ENCODE assay signal across 9 cellular contexts in the genomic region with DNA sequence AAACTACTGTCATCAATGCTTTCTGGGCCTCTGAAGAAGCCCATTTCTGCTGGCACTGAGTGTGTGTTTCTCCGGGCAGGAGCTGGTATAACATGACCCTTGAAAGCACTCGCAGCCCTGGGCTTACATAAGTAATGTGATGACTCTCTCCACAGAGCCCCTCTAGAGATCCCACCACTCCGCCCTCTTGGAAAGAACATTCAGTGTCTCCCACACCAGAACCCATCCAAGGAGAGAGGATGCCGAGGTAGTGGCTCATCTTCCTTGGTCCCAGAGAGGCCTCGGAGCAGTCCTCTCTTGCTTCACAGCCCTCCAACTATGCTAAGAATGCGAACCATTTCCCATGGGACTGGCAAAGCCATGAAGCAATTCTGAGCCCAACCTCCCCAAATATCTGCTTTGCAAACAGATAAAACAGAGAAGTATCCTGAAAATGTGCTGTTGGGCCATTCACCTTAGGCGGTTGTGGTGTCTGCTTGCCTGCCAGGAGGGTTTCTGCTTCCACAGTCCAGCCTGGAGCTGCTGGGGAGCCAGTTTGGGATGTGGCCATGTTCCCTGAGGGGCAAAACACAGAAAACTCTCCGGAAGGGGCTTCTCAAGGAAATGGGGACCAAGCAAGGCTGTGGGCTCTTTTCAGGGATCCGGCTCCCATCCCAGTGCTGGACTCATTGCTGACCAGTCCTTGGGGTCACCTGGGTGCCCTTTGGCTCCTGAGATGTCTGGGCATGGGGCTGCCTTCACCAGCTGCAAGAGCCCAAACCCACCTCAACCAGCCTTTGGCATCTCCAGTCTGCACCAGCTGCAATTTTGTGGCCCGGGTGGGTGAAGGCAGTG. TPM values are rescaled to one million over a fixed set of nuclear protein-coding genes. Genes with fewer than 3 reads are reported as not detected.
DNase-seq lines count a peak whose midpoint lies in the region; ATAC-seq and TF ChIP-seq lines count a peak whose summit lies in the region.
"Had no signal": no experiment of that assay in that cellular context is flagged by ENCODE, and none has a peak within 500 bp of the region (broad histone marks: within the 10 kb centered on the region; RNA-seq: fewer than 3 reads in every experiment).

No MANE protein-coding gene starts in this region.

- peak overlapping the region; percentile 86 for H3K27ac ChIP-seq in SJSA1

- DNase-seq in COLO829 (ENCODE audit: low spot score) (peak; percentile 85), SJSA1 (ENCODE audit: low read depth in 1 of 2, low spot score in 2 of 2) (peak; percentile 95), fibroblast of the aortic adventitia (ENCODE audit: low read depth) (peak; percentile 100), omental fat pad (ENCODE audit: low spot score) (no peak), SHP77 treated with DMSO at 0.1 percent for 48 hours (lab: John Stamatoyannopoulos, UW) (no peak), NCI-H187 (lab: John Stamatoyannopoulos, UW) (no peak), germinal center (ENCODE audit: low spot score) (no peak)

- TF ChIP-seq CTCF in fibroblast of the aortic adventitia (IDR thresholded peaks at IDR 0.05; ENCODE audit: insufficient read depth, low read length) = no peak
- no peak for TF ChIP-seq CTCF in omental fat pad (IDR thresholded peaks at IDR 0.05)

- H3K4me1 ChIP-seq in SJSA1 (replicated peaks) = peaks cover 75% of the 10 kb centered on the region

- no peaks in the 10 kb centered on the region for H3K36me3 ChIP-seq in SJSA1

- ATAC-seq in omental fat pad (ENCODE audit: low FRiP score) (peak; percentile 88), HG02623 (IDR thresholded peaks at IDR 0.05; ENCODE audit: unreplicated experiment) (no peak)
- ATAC-seq: K562 had no signal

- no peaks in the 10 kb centered on the region for H3K9me3 ChIP-seq in SJSA1 (replicated peaks)

- H3K4me3 ChIP-seq in SJSA1 (no peak overlapping the region), fibroblast of the aortic adventitia (ENCODE audit: low read depth, low read length) (no peak overlapping the region)
- H3K4me3 ChIP-seq: K562 had no signal

- no peaks in the 10 kb centered on the region for H3K27me3 ChIP-seq in SJSA1 (replicated peaks)

RNA-seq across cellular contexts. Expression of a gene that starts 47.3 kb away (rescaled TPM):
- total RNA-seq in SJSA1 (2014; rRNA removed; shearing (Covaris generic)) = 86.3 and 142 TPM in 2 replicates
- total RNA-seq in fibroblast of the aortic adventitia (ENCODE audit: low replicate concordance) (65.0 and 75.7 TPM in 2 replicates), omental fat pad (100 to 1,000 TPM in 3 of 4 donors, 10 to 100 TPM in 1; 99.0 to 201 (median 158) TPM)

Comparison
In these comparisons a context has a peak if more than half of its experiments do, and no peak if none do; other contexts are left out.
1. DNase-seq: peak in COLO829 (single experiment), SJSA1 (2 of 2) and fibroblast of the aortic adventitia (single experiment); none in omental fat pad (single experiment), SHP77 treated with DMSO at 0.1 percent for 48 hours (single experiment), NCI-H187 (0 of 2) and germinal center (single experiment).